In the genomic region with DNA sequence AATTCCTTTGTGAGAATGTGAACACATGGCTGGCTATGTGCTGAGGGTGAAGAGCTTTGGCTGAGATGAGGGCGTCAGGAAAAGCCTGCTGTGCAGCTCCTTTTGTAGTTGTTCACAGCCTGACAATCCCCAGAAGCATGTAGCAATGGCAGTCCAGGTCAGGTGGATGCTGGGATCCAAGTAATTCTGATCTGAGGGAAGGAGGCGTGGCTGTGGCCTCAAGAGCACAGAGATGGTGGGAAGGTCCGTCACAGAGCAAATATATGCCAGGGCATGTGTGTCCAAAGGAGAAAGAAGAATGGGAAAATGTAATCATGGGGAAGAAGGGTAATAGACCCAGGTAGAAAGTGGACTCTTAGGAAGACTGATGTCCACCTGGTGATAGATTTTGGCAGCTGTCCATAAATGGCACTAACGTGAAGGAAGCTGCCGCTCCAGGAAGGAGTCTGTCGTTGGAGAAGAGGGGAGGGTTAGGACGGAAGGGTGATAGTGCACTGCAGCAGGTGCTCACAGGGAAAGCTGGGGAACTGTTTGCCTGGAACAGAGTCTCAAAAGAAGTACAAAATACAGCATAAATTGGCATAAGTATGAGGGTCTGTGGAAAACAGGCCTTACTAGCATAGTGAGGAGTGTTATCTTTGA, we compare ENCODE assay signal across 26 cellular contexts. TPM values are rescaled to one million over a fixed set of nuclear protein-coding genes. Genes with fewer than 3 reads are reported as not detected.
DNase-seq lines count a peak whose midpoint lies in the region; ATAC-seq and TF ChIP-seq lines count a peak whose summit lies in the region.
"Had no signal": no experiment of that assay in that cellular context is flagged by ENCODE, and none has a peak within 500 bp of the region (broad histone marks: within the 10 kb centered on the region; RNA-seq: fewer than 3 reads in every experiment).

No MANE protein-coding gene starts in this region.

- H3K9me3 Mint-ChIP-seq in dendritic cell treated with granulocyte-macrophage colony-stimulating factor and Interleukin-4, amounts not matched to agents 40 ng/mL and 50 ng/mL, for 4 days: no peaks in the 10 kb centered on the region

- H3K27ac Mint-ChIP-seq in dendritic cell treated with granulocyte-macrophage colony-stimulating factor and Interleukin-4, amounts not matched to agents 40 ng/mL and 50 ng/mL, for 4 days: peak overlapping the region; percentile 3
- H3K27ac Mint-ChIP-seq: activated naive CD4-positive, alpha-beta T cell treated with anti-CD3 and anti-CD28 coated beads, Interleukin-2, amount 50 U/mL, for 72 hours; activated T-cell treated with anti-CD3 and anti-CD28 coated beads, Interleukin-2, amount 50 U/mL, for 72 hours; immature natural killer cell; stimulated activated effector memory CD8-positive, alpha-beta T cell treated with anti-CD3 and anti-CD28 coated beads, Interleukin-12 subunit alpha, Interleukin-12 subunit beta, amount 100 ng/mL, for 72 hours had no signal

- DNase-seq in NCI-H1417 (lab: John Stamatoyannopoulos, UW): peak; percentile 15 to 88 (median 78)
- DNase-seq in NCI-H1417 treated with DMSO at 0.1 percent for 48 hours (lab: John Stamatoyannopoulos, UW): no peak
- DNase-seq in NCI-H2081 treated with DMSO at 0.1 percent for 48 hours (lab: John Stamatoyannopoulos, UW): peak; percentile 66
- DNase-seq in uterus: no peak
- DNase-seq in HK-2 (ENCODE audit: unreplicated experiment): no peak
- DNase-seq: activated CD4-positive, alpha-beta T cell treated with anti-CD3 and anti-CD28 coated beads for 4 hours; activated T-cell treated with anti-CD3 and anti-CD28 coated beads, Interleukin-2, amount 50 U/mL, for 72 hours; AML-193; effector CD8-positive, alpha-beta T cell; GM23248; immature natural killer cell; NCI-H1105 treated with DMSO at 0.1 percent for 48 hours; NCI-H446; stimulated activated CD4-positive, alpha-beta T cell treated with anti-CD3 and anti-CD28 coated beads, Interleukin-1b, Interleukin-23, amount 100 ng/mL, for 48 hours; T-helper 1 cell had no signal

- H3K4me3 ChIP-seq in subcutaneous abdominal adipose tissue (ENCODE audit: low read depth in 1 of 5, low read length in 5 of 5) (no peak overlapping the region), uterus (no peak overlapping the region)
- H3K4me3 ChIP-seq: esophagus muscularis mucosa, GM23248, hepatocyte, SJSA1, thoracic aorta had no signal

- peak overlapping the region in 2 of 5 donors; percentile 28 to 34 for H3K9ac ChIP-seq in subcutaneous abdominal adipose tissue (ENCODE audit: low read length in 5 of 5)
- H3K9ac ChIP-seq: GM23248 had no signal

- H3K9me3 ChIP-seq in subcutaneous abdominal adipose tissue (ENCODE audit: control insufficient read depth in 5 of 5, low read length in 5 of 5): no peaks in the 10 kb centered on the region
- H3K9me3 ChIP-seq in uterus: no peaks in the 10 kb centered on the region
- H3K9me3 ChIP-seq: esophagus muscularis mucosa, SJSA1, thoracic aorta had no signal

- no peak for TF ChIP-seq CTCF in uterus (IDR thresholded peaks at IDR 0.05)

- peaks cover 32% of the 10 kb centered on the region for H3K4me1 Mint-ChIP-seq in dendritic cell treated with granulocyte-macrophage colony-stimulating factor and Interleukin-4, amounts not matched to agents 40 ng/mL and 50 ng/mL, for 4 days (ENCODE audit: low read depth)
- H3K4me1 Mint-ChIP-seq: immature natural killer cell; stimulated activated effector memory CD8-positive, alpha-beta T cell treated with anti-CD3 and anti-CD28 coated beads, Interleukin-12 subunit alpha, Interleukin-12 subunit beta, amount 100 ng/mL, for 72 hours had no signal

- H3K27me3 ChIP-seq in subcutaneous abdominal adipose tissue (ENCODE audit: control insufficient read depth in 5 of 5, insufficient read depth in 4 of 5, low read length in 5 of 5): no peaks in the 10 kb centered on the region
- H3K27me3 ChIP-seq in uterus: no peaks in the 10 kb centered on the region
- H3K27me3 ChIP-seq: esophagus muscularis mucosa, hepatocyte, SJSA1 had no signal

- no peak overlapping the region for H3K4me3 Mint-ChIP-seq in dendritic cell treated with granulocyte-macrophage colony-stimulating factor and Interleukin-4, amounts not matched to agents 40 ng/mL and 50 ng/mL, for 4 days
- H3K4me3 Mint-ChIP-seq: activated T-cell treated with anti-CD3 and anti-CD28 coated beads, Interleukin-2, amount 50 U/mL, for 72 hours; immature natural killer cell; stimulated activated effector memory CD8-positive, alpha-beta T cell treated with anti-CD3 and anti-CD28 coated beads, Interleukin-12 subunit alpha, Interleukin-12 subunit beta, amount 100 ng/mL, for 72 hours had no signal

- peaks cover 0 to 54% (median 25%) of the 10 kb centered on the region in 5 donors for H3K4me1 ChIP-seq in subcutaneous abdominal adipose tissue (ENCODE audit: control insufficient read depth in 5 of 5, insufficient read depth in 5 of 5, low read length in 5 of 5)
- H3K4me1 ChIP-seq in uterus: no peaks in the 10 kb centered on the region
- H3K4me1 ChIP-seq: esophagus muscularis mucosa, SJSA1 had no signal

- H3K36me3 Mint-ChIP-seq in dendritic cell treated with granulocyte-macrophage colony-stimulating factor and Interleukin-4, amounts not matched to agents 40 ng/mL and 50 ng/mL, for 4 days (ENCODE audit: low read depth): peaks cover 81% of the 10 kb centered on the region
- H3K36me3 Mint-ChIP-seq: activated naive CD4-positive, alpha-beta T cell treated with anti-CD3 and anti-CD28 coated beads, Interleukin-2, amount 50 U/mL, for 72 hours; immature natural killer cell; stimulated activated effector memory CD8-positive, alpha-beta T cell treated with anti-CD3 and anti-CD28 coated beads, Interleukin-12 subunit alpha, Interleukin-12 subunit beta, amount 100 ng/mL, for 72 hours had no signal

- H3K27ac ChIP-seq in subcutaneous abdominal adipose tissue (ENCODE audit: low read depth, low read length) (peak overlapping the region; percentile 64), uterus (no peak overlapping the region)
- H3K27ac ChIP-seq: 22Rv1, esophagus muscularis mucosa, GM23248, hepatocyte, HL-60, SJSA1, thoracic aorta had no signal

- H3K36me3 ChIP-seq in subcutaneous abdominal adipose tissue (ENCODE audit: control insufficient read depth in 5 of 5, insufficient read depth in 5 of 5, low read length in 5 of 5): peaks cover 13 to 60% (median 42%) of the 10 kb centered on the region in 5 donors
- H3K36me3 ChIP-seq in uterus: no peaks in the 10 kb centered on the region
- H3K36me3 ChIP-seq: esophagus muscularis mucosa, SJSA1, thoracic aorta had no signal

- TF ChIP-seq POLR2A in uterus (IDR thresholded peaks at IDR 0.05): no peak

- no peak for ATAC-seq in GM21360 (IDR thresholded peaks at IDR 0.05; ENCODE audit: unreplicated experiment)
- ATAC-seq: activated naive CD4-positive, alpha-beta T cell treated with anti-CD3 and anti-CD28 coated beads, Interleukin-2, amount 50 U/mL, for 72 hours; activated T-cell treated with anti-CD3 and anti-CD28 coated beads, Interleukin-2, amount 50 U/mL, for 72 hours; stimulated activated effector memory CD8-positive, alpha-beta T cell treated with anti-CD3 and anti-CD28 coated beads, Interleukin-12 subunit alpha, Interleukin-12 subunit beta, amount 100 ng/mL, for 72 hours had no signal

- intact Hi-C loops in dendritic cell treated with granulocyte-macrophage colony-stimulating factor and Interleukin-4, amounts not matched to agents 40 ng/mL and 50 ng/mL, for 4 days (cut with micrococcal nuclease): no loop called here
- intact Hi-C loops in uterus (cut with DNase I; ENCODE audit: low total_unique reads): no loop called here

- H3K27me3 Mint-ChIP-seq in dendritic cell treated with granulocyte-macrophage colony-stimulating factor and Interleukin-4, amounts not matched to agents 40 ng/mL and 50 ng/mL, for 4 days: no peaks in the 10 kb centered on the region

RNA-seq across cellular contexts. Expression of gene MGST1, which starts 13.8 kb away (rescaled TPM):
- 10 to 100 TPM in 3 of 4 donors, 1 to 10 TPM in 1; 4.6 to 85.6 (median 22.8) TPM for total RNA-seq in uterus
- total RNA-seq: activated naive CD4-positive, alpha-beta T cell treated with anti-CD3 and anti-CD28 coated beads, Interleukin-2, amount 50 U/mL, for 72 hours; activated T-cell treated with anti-CD3 and anti-CD28 coated beads, Interleukin-2, amount 50 U/mL, for 72 hours; SJSA1 had no signal

Comparison
In these comparisons a context has a peak if more than half of its experiments do, and no peak if none do; other contexts are left out.
1. DNase-seq: peak in NCI-H1417 (3 of 3) and NCI-H2081 treated with DMSO at 0.1 percent for 48 hours (single experiment); none in NCI-H1417 treated with DMSO at 0.1 percent for 48 hours (single experiment), uterus (0 of 2) and HK-2 (single experiment).